5 cellular contexts compared by ENCODE assay signal in the genomic region with DNA sequence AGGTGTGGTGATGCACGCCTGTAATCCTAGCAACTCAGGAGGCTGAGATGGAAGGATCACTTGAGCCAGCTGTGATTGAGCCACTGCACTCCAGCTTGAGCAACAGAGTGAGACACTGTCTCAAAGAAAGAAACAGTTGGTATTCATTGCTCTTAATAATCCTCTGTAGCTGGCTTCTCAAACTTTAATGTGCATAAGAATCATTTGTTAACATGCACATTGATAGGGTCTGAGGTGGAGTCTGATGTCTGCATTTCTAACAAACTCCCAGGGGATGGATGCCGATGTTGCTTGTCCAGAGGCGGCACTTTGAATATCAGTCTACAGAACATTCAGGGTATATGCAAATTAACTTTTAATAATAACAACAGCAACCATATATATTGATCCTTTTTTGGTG.
"Had no signal": no experiment of that assay in that cellular context is flagged by ENCODE, and none has a peak within 500 bp of the region (broad histone marks: within the 10 kb centered on the region; RNA-seq: fewer than 3 reads in every experiment).

No MANE protein-coding gene starts in this region.

- ATAC-seq: activated CD4-positive, CD25-positive, alpha-beta regulatory T cell treated with anti-CD3 and anti-CD28 coated beads, Interleukin-2, amount 50 U/mL, for 24 hours had no signal

- H3K4me3 ChIP-seq: tibial nerve had no signal

- H3K27me3 ChIP-seq: tibial nerve had no signal

- H3K9me3 ChIP-seq: tibial nerve had no signal

- DNase-seq: activated effector memory CD4-positive, alpha-beta T cell treated with anti-CD3 and anti-CD28 coated beads, Interleukin-2, amount 50 U/mL, for 16 hours; activated T-cell treated with anti-CD3 and anti-CD28 coated beads, Interleukin-2, amount 50 U/mL, for 1 hour; small intestine had no signal
